Comparison of ENCODE assay signal across 21 cellular contexts in the genomic region with DNA sequence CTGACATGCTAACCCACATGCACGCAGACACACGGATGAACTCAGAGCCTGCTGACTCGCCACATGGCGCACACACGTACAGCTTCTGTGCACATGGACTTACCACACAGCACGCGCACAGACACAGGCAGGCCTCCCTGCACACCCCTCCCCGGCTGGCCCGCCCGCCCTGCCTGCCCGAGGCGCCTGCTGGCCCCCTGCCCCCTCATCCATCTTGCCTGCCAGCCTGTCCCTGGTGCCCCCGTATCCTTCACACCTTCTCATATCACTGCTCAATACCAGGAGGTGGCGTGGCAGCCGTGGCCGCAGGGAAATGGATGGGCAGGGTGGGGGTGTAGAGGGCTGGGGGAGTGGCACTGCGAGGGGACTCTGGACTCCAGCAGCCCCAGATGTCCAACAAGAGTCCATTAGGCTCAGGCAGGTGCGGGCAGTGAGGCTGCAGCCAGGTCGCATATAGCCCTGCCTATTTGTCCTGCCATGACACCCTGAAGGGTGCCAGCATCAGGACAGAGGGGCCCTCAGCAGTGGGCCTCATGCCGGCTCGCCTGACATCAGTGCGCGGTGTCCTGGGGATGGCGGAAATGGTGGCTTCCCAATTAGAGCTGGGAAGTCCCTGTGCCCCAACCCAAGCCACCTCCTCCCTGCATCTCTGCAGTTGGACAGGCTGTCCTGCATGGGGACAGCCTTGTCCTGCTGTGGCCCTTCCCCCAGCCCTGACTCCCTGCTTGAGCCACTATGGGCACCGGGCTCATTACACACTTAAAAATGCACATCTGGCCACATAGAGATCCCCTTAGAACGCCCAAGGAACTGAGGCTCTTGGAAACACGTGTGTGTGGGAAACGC. TPM values are rescaled to one million over a fixed set of nuclear protein-coding genes. Genes with fewer than 3 reads are reported as not detected.
DNase-seq lines count a peak whose midpoint lies in the region; ATAC-seq, FAIRE-seq and TF ChIP-seq lines count a peak whose summit lies in the region.
"Had no signal": no experiment of that assay in that cellular context is flagged by ENCODE, and none has a peak within 500 bp of the region (broad histone marks: within the 10 kb centered on the region; RNA-seq: fewer than 3 reads in every experiment).

No MANE protein-coding gene starts in this region.

- H3K4me1 ChIP-seq in kidney (ENCODE audit: control insufficient read depth in 1 of 2, insufficient read depth in 1 of 2, low read depth in 1 of 2, low read length in 2 of 2) = peaks cover 5 to 6% of the 10 kb centered on the region in 2 donors
- H3K4me1 ChIP-seq in upper lobe of right lung = no peaks in the 10 kb centered on the region
- no peaks in the 10 kb centered on the region for H3K4me1 ChIP-seq in ascending aorta

- H3K4me3 ChIP-seq in kidney (ENCODE audit: low read length in 2 of 2) (no peak overlapping the region), upper lobe of right lung (no peak overlapping the region), ascending aorta (no peak overlapping the region)
- H3K4me3 ChIP-seq: SK-N-MC had no signal

- H3K9me3 ChIP-seq in kidney (ENCODE audit: control insufficient read depth in 1 of 2, low read length in 2 of 2) (no peaks in the 10 kb centered on the region), upper lobe of right lung (no peaks in the 10 kb centered on the region), ascending aorta (no peaks in the 10 kb centered on the region)

- H3K9ac ChIP-seq in kidney (ENCODE audit: low read length in 2 of 2) = no peak overlapping the region

- DNase-seq in D341Med (ENCODE audit: low spot score) = peak; percentile 36
- DNase-seq in HTR-8/SVneo (ENCODE audit: insufficient read length, low spot score) = no peak
- peak; percentile 62 for DNase-seq in kidney
- peak; percentile 56 for DNase-seq in upper lobe of right lung
- DNase-seq in ascending aorta (ENCODE audit: low spot score in 2 of 2) = no peak
- no peak for DNase-seq in H4 (ENCODE audit: low spot score)
- no peak for DNase-seq in hypothalamus (lab: John Stamatoyannopoulos, UW)
- DNase-seq: C1 segment of cervical spinal cord; DMS 273 treated with DMSO at 0.1 percent for 48 hours; DND-41; NCI-H1092 treated with DMSO at 0.1 percent for 48 hours; NCI-H146; NCI-H2029 treated with DMSO at 0.1 percent for 48 hours; NK-92 treated with Interleukin-12 subunit alpha and Interleukin-12 subunit beta, amount 100 ng/mL, for 24 hours; Right ventricle myocardium superior had no signal

- H3K27ac ChIP-seq in kidney (ENCODE audit: low read depth in 2 of 2, low read length in 2 of 2) (no peak overlapping the region), upper lobe of right lung (no peak overlapping the region), ascending aorta (no peak overlapping the region)
- H3K27ac ChIP-seq: SK-N-MC had no signal

- peaks cover 15% of the 10 kb centered on the region for H3K27me3 ChIP-seq in upper lobe of right lung
- H3K27me3 ChIP-seq in ascending aorta = no peaks in the 10 kb centered on the region

- ATAC-seq in upper lobe of right lung = no peak
- ATAC-seq: HCT116 had no signal

- TF ChIP-seq CTCF in kidney (IDR thresholded peaks at IDR 0.05; ENCODE audit: borderline replicate concordance, extremely low read depth, insufficient read depth) (no peak), upper lobe of right lung (IDR thresholded peaks at IDR 0.05) (no peak), ascending aorta (IDR thresholded peaks at IDR 0.05) (no peak)

- intact Hi-C loops in kidney (cut with DNase I) (no loop called here), upper lobe of right lung (cut with DNase I) (no loop called here), ascending aorta (cut with DNase I) (no loop called here)

- H3K36me3 ChIP-seq in kidney (ENCODE audit: control insufficient read depth in 1 of 2, insufficient read depth in 2 of 2, low read length in 2 of 2) (no peaks in the 10 kb centered on the region), upper lobe of right lung (no peaks in the 10 kb centered on the region), ascending aorta (no peaks in the 10 kb centered on the region)

- peak; percentile 48 for FAIRE-seq in HTR-8/SVneo (lab: Jason Lieb, UNC)
- no peak for FAIRE-seq in kidney (lab: Jason Lieb, UNC)
- FAIRE-seq: RCC 7860 had no signal

RNA-seq across cellular contexts. Expression of a gene that starts 2.0 kb away (rescaled TPM):
- not detected for total RNA-seq in kidney
- not detected for polyA plus RNA-seq in kidney (ENCODE audit: insufficient read depth, low read depth, low replicate concordance)
- not detected for total RNA-seq in upper lobe of right lung
- total RNA-seq in ascending aorta = not detected
- total RNA-seq in H4 (2014; rRNA removed; shearing (Covaris generic)) = not detected in 2 replicates
- total RNA-seq: G401, LHCN-M2, NCI-H460 had no signal

RNA-seq across cellular contexts. Expression of a gene that starts 9.0 kb away (rescaled TPM):
- total RNA-seq in kidney = 7.7 TPM
- 111 TPM for polyA plus RNA-seq in kidney (ENCODE audit: insufficient read depth, low read depth, low replicate concordance)
- 0.32 TPM for total RNA-seq in upper lobe of right lung
- not detected for total RNA-seq in ascending aorta
- total RNA-seq in H4 (2014; rRNA removed; shearing (Covaris generic)) = 0.31 and 0.47 TPM in 2 replicates
- total RNA-seq: G401, NCI-H460, Right ventricle myocardium superior had no signal

RNA-seq across cellular contexts. Expression of a gene that starts 11.8 kb away (rescaled TPM):
- total RNA-seq in kidney = 11.9 TPM
- polyA plus RNA-seq in kidney (ENCODE audit: insufficient read depth, low read depth, low replicate concordance) = 57.0 TPM
- total RNA-seq in upper lobe of right lung = 12.2 TPM
- 23.4 TPM for total RNA-seq in ascending aorta
- total RNA-seq in H4 (2014; rRNA removed; shearing (Covaris generic)) = 12.4 and 15.7 TPM in 2 replicates

RNA-seq across cellular contexts. Expression of a gene that starts 32.9 kb away (rescaled TPM):
- total RNA-seq in kidney (1.6 TPM), upper lobe of right lung (1.3 TPM), ascending aorta (not detected)
- 2.1 TPM for polyA plus RNA-seq in kidney (ENCODE audit: insufficient read depth, low read depth, low replicate concordance)
- not detected in 2 replicates for total RNA-seq in H4 (2014; rRNA removed; shearing (Covaris generic))
- total RNA-seq: G401, LHCN-M2, NCI-H460, Right ventricle myocardium superior had no signal

RNA-seq across cellular contexts. Expression of a gene that starts 34.8 kb away (rescaled TPM):
- total RNA-seq in kidney (191 TPM), upper lobe of right lung (141 TPM), ascending aorta (128 TPM)
- polyA plus RNA-seq in kidney (ENCODE audit: insufficient read depth, low read depth, low replicate concordance) = 395 TPM
- 128 and 143 TPM in 2 replicates for total RNA-seq in H4 (2014; rRNA removed; shearing (Covaris generic))

Comparison
In these comparisons a context has a peak if more than half of its experiments do, and no peak if none do; other contexts are left out.
1. DNase-seq: peak in D341Med (single experiment), kidney (single experiment) and upper lobe of right lung (single experiment); none in HTR-8/SVneo (single experiment), ascending aorta (0 of 2), H4 (single experiment) and hypothalamus (0 of 51).